1 cellular context compared by ENCODE assay signal in genomic region chr1:52645261-52645660, GRCh38.
TF ChIP-seq lines count a peak whose summit lies in the region.

No MANE protein-coding gene starts in this region.

TF ChIP-seq in H1, 55 proteins besides CTCF, POLR2A, EP300 and RAD21:
- no peak for TF ChIP-seq CTBP2 (IDR thresholded peaks at IDR 0.05; ENCODE audit: borderline replicate concordance, insufficient read depth, insufficient read length, low read length)
- no peak for TF ChIP-seq CHD2 (IDR thresholded peaks at IDR 0.05; ENCODE audit: low read length)
- TF ChIP-seq RBBP5 (IDR thresholded peaks at IDR 0.05; ENCODE audit: borderline replicate concordance, low read depth, low read length): no peak
- TF ChIP-seq JUND (IDR thresholded peaks at IDR 0.05; ENCODE audit: low read length): no peak
- TF ChIP-seq CHD1 (IDR thresholded peaks at IDR 0.05; ENCODE audit: low read depth, low read length): no peak
- TF ChIP-seq EGR1 (IDR thresholded peaks at IDR 0.05; ENCODE audit: borderline replicate concordance, low read depth, low read length): no peak
- no peak for TF ChIP-seq MAX (IDR thresholded peaks at IDR 0.05)
- no peak for TF ChIP-seq CEBPB (IDR thresholded peaks at IDR 0.05; ENCODE audit: low read depth, low read length)
